ENCODE assay signal across 9 cellular contexts in the genomic region with DNA sequence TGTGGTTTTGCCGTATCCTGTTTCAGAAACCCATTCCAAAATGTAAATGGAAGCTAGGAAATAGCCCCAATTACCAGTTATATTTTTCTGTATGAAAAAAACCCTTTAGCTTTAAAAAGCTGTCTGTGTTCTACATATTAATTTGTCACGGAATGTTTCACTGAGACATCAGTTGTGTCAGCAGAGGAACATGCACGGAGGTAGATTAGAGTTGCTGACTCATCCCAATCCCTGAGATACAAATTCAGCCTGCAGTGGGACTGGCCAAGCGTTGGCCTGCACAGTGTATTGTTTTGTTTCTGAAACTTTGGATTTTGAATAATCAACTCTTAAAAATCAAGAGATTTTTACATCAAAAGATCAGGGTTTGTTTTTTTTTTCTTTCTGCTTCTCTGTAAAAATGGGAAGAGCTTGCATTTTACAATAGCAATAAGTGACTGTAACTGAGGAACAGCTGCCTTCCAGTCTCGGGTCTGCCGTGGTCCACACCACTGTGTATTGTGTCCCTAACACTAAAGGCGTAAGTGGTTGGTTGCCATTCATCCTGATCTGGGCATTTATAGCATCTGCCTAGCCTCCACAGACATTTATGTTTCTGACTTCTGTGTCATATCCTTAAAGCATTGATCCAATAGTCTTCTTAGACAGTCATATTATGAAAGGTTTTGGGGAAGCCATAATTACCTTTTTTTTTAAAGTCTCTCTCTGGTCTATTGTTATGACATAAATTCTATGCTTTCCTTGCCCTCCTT.
DNase-seq lines count a peak whose midpoint lies in the region; ATAC-seq and TF ChIP-seq lines count a peak whose summit lies in the region.
"Had no signal": no experiment of that assay in that cellular context is flagged by ENCODE, and none has a peak within 500 bp of the region (broad histone marks: within the 10 kb centered on the region; RNA-seq: fewer than 3 reads in every experiment).

No MANE protein-coding gene starts in this region.

- TF ChIP-seq CTCF in endothelial cell (IDR thresholded peaks at IDR 0.05; ENCODE audit: unreplicated experiment) (no peak), MM.1S (IDR thresholded peaks at IDR 0.05; ENCODE audit: low read length) (no peak)

- H3K36me3 Mint-ChIP-seq in endothelial cell (ENCODE audit: low read depth, unreplicated experiment), result no peaks in the 10 kb centered on the region
- no peaks in the 10 kb centered on the region for H3K36me3 Mint-ChIP-seq in activated naive CD8-positive, alpha-beta T cell treated with anti-CD3 and anti-CD28 coated beads for 36 hours

- no peaks in the 10 kb centered on the region for H3F3A ChIP-seq in MM.1S (ENCODE audit: insufficient read depth, low read length)

- no peaks in the 10 kb centered on the region for H3K9me2 ChIP-seq in MM.1S (replicated peaks; ENCODE audit: insufficient read depth, low read length)

- H3K9ac ChIP-seq in MM.1S (ENCODE audit: low read length), result no peak overlapping the region

- H3K27ac ChIP-seq in MM.1S (ENCODE audit: low read length), result no peak overlapping the region

- H3K4me3 ChIP-seq in MM.1S (ENCODE audit: low read length), result no peak overlapping the region

- H3K4me1 Mint-ChIP-seq in endothelial cell (ENCODE audit: unreplicated experiment), result peaks cover 2% of the 10 kb centered on the region
- no peaks in the 10 kb centered on the region for H3K4me1 Mint-ChIP-seq in activated naive CD8-positive, alpha-beta T cell treated with anti-CD3 and anti-CD28 coated beads for 36 hours
- H3K4me1 Mint-ChIP-seq: activated B cell treated with CpG ODN at 0.5 μM for 24 hours had no signal

- H4K20me1 ChIP-seq in MM.1S (ENCODE audit: insufficient read depth, low read length), result no peaks in the 10 kb centered on the region

- H3K9me3 ChIP-seq in MM.1S (replicated peaks; ENCODE audit: insufficient read depth, low read length), result no peaks in the 10 kb centered on the region

- H3K9me3 Mint-ChIP-seq in endothelial cell (ENCODE audit: unreplicated experiment), result no peaks in the 10 kb centered on the region
- peaks cover 1% of the 10 kb centered on the region for H3K9me3 Mint-ChIP-seq in activated naive CD8-positive, alpha-beta T cell treated with anti-CD3 and anti-CD28 coated beads for 36 hours
- H3K9me3 Mint-ChIP-seq: activated B cell treated with CpG ODN at 0.5 μM for 24 hours had no signal

- no peak overlapping the region for H2AFZ ChIP-seq in MM.1S (ENCODE audit: low read length)

- no peaks in the 10 kb centered on the region for H3K79me2 ChIP-seq in MM.1S (ENCODE audit: low read length)

- peaks cover 1% of the 10 kb centered on the region for H3K27me3 Mint-ChIP-seq in endothelial cell (ENCODE audit: unreplicated experiment)
- peaks cover 19% of the 10 kb centered on the region for H3K27me3 Mint-ChIP-seq in activated naive CD8-positive, alpha-beta T cell treated with anti-CD3 and anti-CD28 coated beads for 36 hours
- H3K27me3 Mint-ChIP-seq: activated B cell treated with CpG ODN at 0.5 μM for 24 hours had no signal

- ATAC-seq in GM18867 (IDR thresholded peaks at IDR 0.05; ENCODE audit: unreplicated experiment) (peak; percentile 54), HG03045 (IDR thresholded peaks at IDR 0.05; ENCODE audit: unreplicated experiment) (peak; percentile 95)

- no peak overlapping the region for H3K27ac Mint-ChIP-seq in endothelial cell (ENCODE audit: unreplicated experiment)
- H3K27ac Mint-ChIP-seq in activated naive CD8-positive, alpha-beta T cell treated with anti-CD3 and anti-CD28 coated beads for 36 hours, result no peak overlapping the region
- H3K27ac Mint-ChIP-seq: activated B cell treated with CpG ODN at 0.5 μM for 24 hours had no signal

- no peaks in the 10 kb centered on the region for H3K36me3 ChIP-seq in MM.1S (replicated peaks; ENCODE audit: insufficient read depth, low read length)

- H3K4me2 ChIP-seq in MM.1S (ENCODE audit: low read depth, low read length), result no peak overlapping the region

- peak; percentile 52 for DNase-seq in dedifferentiated amniotic fluid mesenchymal stem cell (ENCODE audit: extremely low spot score)
- DNase-seq in renal cortical epithelial cell (ENCODE audit: low read depth), result peak; percentile 56
- no peak for DNase-seq in T-helper 1 cell
- DNase-seq in endothelial cell (ENCODE audit: low spot score), result no peak
- no peak for DNase-seq in MM.1S
- DNase-seq in activated naive CD8-positive, alpha-beta T cell treated with anti-CD3 and anti-CD28 coated beads for 36 hours, result no peak
- DNase-seq: activated B cell treated with CpG ODN at 0.5 μM for 24 hours had no signal

- no peaks in the 10 kb centered on the region for H3K27me3 ChIP-seq in MM.1S (replicated peaks; ENCODE audit: insufficient read depth, low read length)

- no peaks in the 10 kb centered on the region for H3K4me1 ChIP-seq in MM.1S (ENCODE audit: low read length)

- H3K4me3 Mint-ChIP-seq in endothelial cell (ENCODE audit: unreplicated experiment), result no peak overlapping the region
- no peak overlapping the region for H3K4me3 Mint-ChIP-seq in activated naive CD8-positive, alpha-beta T cell treated with anti-CD3 and anti-CD28 coated beads for 36 hours
- H3K4me3 Mint-ChIP-seq: activated B cell treated with CpG ODN at 0.5 μM for 24 hours had no signal

Comparison
In these comparisons a context has a peak if more than half of its experiments do, and no peak if none do; other contexts are left out.
1. DNase-seq: peak in dedifferentiated amniotic fluid mesenchymal stem cell (single experiment) and renal cortical epithelial cell (single experiment); none in T-helper 1 cell (0 of 5), endothelial cell (single experiment), MM.1S (single experiment) and activated naive CD8-positive, alpha-beta T cell treated with anti-CD3 and anti-CD28 coated beads for 36 hours (single experiment).